Comparison of ENCODE assay signal across 1 cellular context in the genomic region with DNA sequence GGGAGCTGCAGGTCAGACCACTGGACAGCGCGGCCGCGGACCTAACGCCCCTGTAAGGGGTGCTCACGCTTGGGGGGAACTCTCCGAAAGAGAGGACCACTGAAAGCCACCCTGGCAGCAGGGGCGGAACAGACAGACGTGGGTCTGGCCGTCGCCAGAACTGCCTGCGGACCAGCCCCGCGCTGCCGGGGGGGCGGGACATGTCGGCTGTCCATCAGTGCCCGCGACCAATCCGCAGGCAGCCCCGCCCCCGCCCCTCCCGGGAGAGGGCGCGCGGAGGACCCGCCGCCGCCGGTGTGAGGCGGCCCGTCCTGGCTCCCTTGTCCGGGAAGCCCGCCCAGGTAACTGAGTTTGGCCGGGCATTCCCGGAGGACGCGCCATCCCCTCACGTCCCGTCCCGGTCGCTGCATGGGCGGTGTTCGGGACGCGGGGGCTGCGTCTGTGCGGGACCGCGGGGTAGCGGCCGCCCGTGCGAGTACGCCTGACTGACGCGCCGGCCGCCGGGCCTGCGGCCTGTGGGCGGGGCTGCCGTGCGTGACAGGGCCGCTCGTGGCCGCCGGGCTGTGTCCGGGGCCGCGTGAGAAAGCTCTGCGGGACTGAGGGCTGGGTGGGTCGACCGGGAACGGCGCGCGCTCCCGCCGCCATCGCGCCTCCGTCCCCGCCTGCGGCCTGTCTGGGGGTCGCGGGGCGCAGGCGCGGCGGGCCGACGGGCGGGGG.
TF ChIP-seq lines count a peak whose summit lies in the region.

No MANE protein-coding gene starts in this region.

TF ChIP-seq in HepG2, 621 proteins besides CTCF, POLR2A, EP300 and RAD21 (continued from another document and continues in another):
- TF ChIP-seq, protein P1, sequence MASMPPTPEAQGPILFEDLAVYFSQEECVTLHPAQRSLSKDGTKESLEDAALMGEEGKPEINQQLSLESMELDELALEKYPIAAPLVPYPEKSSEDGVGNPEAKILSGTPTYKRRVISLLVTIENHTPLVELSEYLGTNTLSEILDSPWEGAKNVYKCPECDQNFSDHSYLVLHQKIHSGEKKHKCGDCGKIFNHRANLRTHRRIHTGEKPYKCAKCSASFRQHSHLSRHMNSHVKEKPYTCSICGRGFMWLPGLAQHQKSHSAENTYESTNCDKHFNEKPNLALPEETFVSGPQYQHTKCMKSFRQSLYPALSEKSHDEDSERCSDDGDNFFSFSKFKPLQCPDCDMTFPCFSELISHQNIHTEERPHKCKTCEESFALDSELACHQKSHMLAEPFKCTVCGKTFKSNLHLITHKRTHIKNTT (CRISPR knock-in tag; IDR thresholded peaks at IDR 0.05): 0 out of 2 replicates have a peak, but pooled peaks have one; percentile 18
- TF ChIP-seq, protein P2, sequence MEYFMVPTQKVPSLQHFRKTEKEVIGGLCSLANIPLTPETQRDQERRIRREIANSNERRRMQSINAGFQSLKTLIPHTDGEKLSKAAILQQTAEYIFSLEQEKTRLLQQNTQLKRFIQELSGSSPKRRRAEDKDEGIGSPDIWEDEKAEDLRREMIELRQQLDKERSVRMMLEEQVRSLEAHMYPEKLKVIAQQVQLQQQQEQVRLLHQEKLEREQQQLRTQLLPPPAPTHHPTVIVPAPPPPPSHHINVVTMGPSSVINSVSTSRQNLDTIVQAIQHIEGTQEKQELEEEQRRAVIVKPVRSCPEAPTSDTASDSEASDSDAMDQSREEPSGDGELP (IDR thresholded peaks at IDR 0.05; ENCODE audit: borderline replicate concordance, low read depth): peak; percentile 37; the same call in 1 of the 2 replicates
- TF ChIP-seq KDM3A (CRISPR knock-in tag; IDR thresholded peaks at IDR 0.05; ENCODE audit: low read depth) (no peak; the same call in 1 of the 2 replicates), ZNF251 (CRISPR knock-in tag; IDR thresholded peaks at IDR 0.05) (peak; percentile 74; the same call in 1 of the 2 replicates), HNRNPH1 (optimal IDR thresholded peaks at IDR 0.05; ENCODE audit: low read depth, low read length) (no peak), PHF8 (CRISPR knock-in tag; IDR thresholded peaks at IDR 0.05) (peak; percentile 94), THAP11 (CRISPR knock-in tag; IDR thresholded peaks at IDR 0.05) (peak; percentile 33), TBX3 (IDR thresholded peaks at IDR 0.05; ENCODE audit: borderline replicate concordance) (no peak), MLLT10 (CRISPR knock-in tag; IDR thresholded peaks at IDR 0.05) (no peak), ZNF17 (CRISPR knock-in tag; IDR thresholded peaks at IDR 0.05) (no peak), STAT5B (CRISPR knock-in tag; IDR thresholded peaks at IDR 0.05) (no peak), ZNF33B (CRISPR knock-in tag; IDR thresholded peaks at IDR 0.05) (no peak; the same call in 1 of the 2 replicates), GFI1 (CRISPR knock-in tag; IDR thresholded peaks at IDR 0.05; ENCODE audit: borderline replicate concordance) (peak; percentile 79; the same call in 1 of the 2 replicates), TEAD3 (CRISPR knock-in tag; optimal IDR thresholded peaks at IDR 0.05; ENCODE audit: borderline replicate concordance) (no peak)
- TF ChIP-seq, protein P3, sequence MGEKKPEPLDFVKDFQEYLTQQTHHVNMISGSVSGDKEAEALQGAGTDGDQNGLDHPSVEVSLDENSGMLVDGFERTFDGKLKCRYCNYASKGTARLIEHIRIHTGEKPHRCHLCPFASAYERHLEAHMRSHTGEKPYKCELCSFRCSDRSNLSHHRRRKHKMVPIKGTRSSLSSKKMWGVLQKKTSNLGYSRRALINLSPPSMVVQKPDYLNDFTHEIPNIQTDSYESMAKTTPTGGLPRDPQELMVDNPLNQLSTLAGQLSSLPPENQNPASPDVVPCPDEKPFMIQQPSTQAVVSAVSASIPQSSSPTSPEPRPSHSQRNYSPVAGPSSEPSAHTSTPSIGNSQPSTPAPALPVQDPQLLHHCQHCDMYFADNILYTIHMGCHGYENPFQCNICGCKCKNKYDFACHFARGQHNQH (CRISPR knock-in tag; IDR thresholded peaks at IDR 0.05): peak; percentile 41; the same call in 1 of the 2 replicates
- TF ChIP-seq, protein P4, sequence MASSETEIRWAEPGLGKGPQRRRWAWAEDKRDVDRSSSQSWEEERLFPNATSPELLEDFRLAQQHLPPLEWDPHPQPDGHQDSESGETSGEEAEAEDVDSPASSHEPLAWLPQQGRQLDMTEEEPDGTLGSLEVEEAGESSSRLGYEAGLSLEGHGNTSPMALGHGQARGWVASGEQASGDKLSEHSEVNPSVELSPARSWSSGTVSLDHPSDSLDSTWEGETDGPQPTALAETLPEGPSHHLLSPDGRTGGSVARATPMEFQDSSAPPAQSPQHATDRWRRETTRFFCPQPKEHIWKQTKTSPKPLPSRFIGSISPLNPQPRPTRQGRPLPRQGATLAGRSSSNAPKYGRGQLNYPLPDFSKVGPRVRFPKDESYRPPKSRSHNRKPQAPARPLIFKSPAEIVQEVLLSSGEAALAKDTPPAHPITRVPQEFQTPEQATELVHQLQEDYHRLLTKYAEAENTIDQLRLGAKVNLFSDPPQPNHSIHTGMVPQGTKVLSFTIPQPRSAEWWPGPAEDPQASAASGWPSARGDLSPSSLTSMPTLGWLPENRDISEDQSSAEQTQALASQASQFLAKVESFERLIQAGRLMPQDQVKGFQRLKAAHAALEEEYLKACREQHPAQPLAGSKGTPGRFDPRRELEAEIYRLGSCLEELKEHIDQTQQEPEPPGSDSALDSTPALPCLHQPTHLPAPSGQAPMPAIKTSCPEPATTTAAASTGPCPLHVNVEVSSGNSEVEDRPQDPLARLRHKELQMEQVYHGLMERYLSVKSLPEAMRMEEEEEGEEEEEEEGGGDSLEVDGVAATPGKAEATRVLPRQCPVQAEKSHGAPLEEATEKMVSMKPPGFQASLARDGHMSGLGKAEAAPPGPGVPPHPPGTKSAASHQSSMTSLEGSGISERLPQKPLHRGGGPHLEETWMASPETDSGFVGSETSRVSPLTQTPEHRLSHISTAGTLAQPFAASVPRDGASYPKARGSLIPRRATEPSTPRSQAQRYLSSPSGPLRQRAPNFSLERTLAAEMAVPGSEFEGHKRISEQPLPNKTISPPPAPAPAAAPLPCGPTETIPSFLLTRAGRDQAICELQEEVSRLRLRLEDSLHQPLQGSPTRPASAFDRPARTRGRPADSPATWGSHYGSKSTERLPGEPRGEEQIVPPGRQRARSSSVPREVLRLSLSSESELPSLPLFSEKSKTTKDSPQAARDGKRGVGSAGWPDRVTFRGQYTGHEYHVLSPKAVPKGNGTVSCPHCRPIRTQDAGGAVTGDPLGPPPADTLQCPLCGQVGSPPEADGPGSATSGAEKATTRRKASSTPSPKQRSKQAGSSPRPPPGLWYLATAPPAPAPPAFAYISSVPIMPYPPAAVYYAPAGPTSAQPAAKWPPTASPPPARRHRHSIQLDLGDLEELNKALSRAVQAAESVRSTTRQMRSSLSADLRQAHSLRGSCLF (CRISPR knock-in tag; IDR thresholded peaks at IDR 0.05; ENCODE audit: borderline replicate concordance): peak; percentile 64; the same call in 1 of the 2 replicates
- TF ChIP-seq, protein P5, sequence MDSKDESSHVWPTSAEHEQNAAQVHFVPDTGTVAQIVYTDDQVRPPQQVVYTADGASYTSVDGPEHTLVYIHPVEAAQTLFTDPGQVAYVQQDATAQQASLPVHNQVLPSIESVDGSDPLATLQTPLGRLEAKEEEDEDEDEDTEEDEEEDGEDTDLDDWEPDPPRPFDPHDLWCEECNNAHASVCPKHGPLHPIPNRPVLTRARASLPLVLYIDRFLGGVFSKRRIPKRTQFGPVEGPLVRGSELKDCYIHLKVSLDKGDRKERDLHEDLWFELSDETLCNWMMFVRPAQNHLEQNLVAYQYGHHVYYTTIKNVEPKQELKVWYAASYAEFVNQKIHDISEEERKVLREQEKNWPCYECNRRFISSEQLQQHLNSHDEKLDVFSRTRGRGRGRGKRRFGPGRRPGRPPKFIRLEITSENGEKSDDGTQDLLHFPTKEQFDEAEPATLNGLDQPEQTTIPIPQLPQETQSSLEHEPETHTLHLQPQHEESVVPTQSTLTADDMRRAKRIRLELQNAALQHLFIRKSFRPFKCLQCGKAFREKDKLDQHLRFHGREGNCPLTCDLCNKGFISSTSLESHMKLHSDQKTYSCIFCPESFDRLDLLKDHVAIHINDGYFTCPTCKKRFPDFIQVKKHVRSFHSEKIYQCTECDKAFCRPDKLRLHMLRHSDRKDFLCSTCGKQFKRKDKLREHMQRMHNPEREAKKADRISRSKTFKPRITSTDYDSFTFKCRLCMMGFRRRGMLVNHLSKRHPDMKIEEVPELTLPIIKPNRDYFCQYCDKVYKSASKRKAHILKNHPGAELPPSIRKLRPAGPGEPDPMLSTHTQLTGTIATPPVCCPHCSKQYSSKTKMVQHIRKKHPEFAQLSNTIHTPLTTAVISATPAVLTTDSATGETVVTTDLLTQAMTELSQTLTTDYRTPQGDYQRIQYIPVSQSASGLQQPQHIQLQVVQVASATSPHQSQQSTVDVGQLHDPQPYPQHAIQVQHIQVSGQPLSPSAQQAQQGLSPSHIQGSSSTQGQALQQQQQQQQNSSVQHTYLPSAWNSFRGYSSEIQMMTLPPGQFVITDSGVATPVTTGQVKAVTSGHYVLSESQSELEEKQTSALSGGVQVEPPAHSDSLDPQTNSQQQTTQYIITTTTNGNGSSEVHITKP (CRISPR knock-in tag; IDR thresholded peaks at IDR 0.05; ENCODE audit: low read depth): no peak
- TF ChIP-seq, protein P6, sequence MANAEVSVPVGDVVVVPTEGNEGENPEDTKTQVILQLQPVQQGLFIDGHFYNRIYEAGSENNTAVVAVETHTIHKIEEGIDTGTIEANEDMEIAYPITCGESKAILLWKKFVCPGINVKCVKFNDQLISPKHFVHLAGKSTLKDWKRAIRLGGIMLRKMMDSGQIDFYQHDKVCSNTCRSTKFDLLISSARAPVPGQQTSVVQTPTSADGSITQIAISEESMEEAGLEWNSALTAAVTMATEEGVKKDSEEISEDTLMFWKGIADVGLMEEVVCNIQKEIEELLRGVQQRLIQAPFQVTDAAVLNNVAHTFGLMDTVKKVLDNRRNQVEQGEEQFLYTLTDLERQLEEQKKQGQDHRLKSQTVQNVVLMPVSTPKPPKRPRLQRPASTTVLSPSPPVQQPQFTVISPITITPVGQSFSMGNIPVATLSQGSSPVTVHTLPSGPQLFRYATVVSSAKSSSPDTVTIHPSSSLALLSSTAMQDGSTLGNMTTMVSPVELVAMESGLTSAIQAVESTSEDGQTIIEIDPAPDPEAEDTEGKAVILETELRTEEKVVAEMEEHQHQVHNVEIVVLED (CRISPR knock-in tag; IDR thresholded peaks at IDR 0.05; ENCODE audit: borderline replicate concordance): peak; percentile 76
- TF ChIP-seq, protein P7, sequence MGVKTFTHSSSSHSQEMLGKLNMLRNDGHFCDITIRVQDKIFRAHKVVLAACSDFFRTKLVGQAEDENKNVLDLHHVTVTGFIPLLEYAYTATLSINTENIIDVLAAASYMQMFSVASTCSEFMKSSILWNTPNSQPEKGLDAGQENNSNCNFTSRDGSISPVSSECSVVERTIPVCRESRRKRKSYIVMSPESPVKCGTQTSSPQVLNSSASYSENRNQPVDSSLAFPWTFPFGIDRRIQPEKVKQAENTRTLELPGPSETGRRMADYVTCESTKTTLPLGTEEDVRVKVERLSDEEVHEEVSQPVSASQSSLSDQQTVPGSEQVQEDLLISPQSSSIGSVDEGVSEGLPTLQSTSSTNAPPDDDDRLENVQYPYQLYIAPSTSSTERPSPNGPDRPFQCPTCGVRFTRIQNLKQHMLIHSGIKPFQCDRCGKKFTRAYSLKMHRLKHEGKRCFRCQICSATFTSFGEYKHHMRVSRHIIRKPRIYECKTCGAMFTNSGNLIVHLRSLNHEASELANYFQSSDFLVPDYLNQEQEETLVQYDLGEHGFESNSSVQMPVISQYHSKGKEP (CRISPR knock-in tag; IDR thresholded peaks at IDR 0.05): no peak
- TF ChIP-seq, protein P8, sequence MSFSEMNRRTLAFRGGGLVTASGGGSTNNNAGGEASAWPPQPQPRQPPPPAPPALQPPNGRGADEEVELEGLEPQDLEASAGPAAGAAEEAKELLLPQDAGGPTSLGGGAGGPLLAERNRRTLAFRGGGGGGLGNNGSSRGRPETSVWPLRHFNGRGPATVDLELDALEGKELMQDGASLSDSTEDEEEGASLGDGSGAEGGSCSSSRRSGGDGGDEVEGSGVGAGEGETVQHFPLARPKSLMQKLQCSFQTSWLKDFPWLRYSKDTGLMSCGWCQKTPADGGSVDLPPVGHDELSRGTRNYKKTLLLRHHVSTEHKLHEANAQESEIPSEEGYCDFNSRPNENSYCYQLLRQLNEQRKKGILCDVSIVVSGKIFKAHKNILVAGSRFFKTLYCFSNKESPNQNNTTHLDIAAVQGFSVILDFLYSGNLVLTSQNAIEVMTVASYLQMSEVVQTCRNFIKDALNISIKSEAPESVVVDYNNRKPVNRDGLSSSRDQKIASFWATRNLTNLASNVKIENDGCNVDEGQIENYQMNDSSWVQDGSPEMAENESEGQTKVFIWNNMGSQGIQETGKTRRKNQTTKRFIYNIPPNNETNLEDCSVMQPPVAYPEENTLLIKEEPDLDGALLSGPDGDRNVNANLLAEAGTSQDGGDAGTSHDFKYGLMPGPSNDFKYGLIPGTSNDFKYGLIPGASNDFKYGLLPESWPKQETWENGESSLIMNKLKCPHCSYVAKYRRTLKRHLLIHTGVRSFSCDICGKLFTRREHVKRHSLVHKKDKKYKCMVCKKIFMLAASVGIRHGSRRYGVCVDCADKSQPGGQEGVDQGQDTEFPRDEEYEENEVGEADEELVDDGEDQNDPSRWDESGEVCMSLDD (CRISPR knock-in tag; IDR thresholded peaks at IDR 0.05; ENCODE audit: borderline replicate concordance): peak; percentile 37; the same call in 1 of the 2 replicates
